Comparison of ENCODE assay signal across 20 cellular contexts in genomic region chr1:227918083-227918700, GRCh38. TPM values are rescaled to one million over a fixed set of nuclear protein-coding genes. Genes with fewer than 3 reads are reported as not detected.
"Had no signal": no experiment of that assay in that cellular context is flagged by ENCODE, and none has a peak within 500 bp of the region (broad histone marks: within the 10 kb centered on the region; RNA-seq: fewer than 3 reads in every experiment).

No MANE protein-coding gene starts in this region.

- H3K36me3 ChIP-seq: uterus had no signal

- H3K9me3 ChIP-seq: esophagus squamous epithelium, gastroesophageal sphincter, psoas muscle, sigmoid colon, stomach, thyroid gland, upper lobe of left lung, uterus had no signal

- H3K79me2 ChIP-seq: parathyroid adenoma had no signal

- ATAC-seq: gastroesophageal sphincter; naive thymus-derived CD4-positive, alpha-beta T cell had no signal

- H3K27me3 ChIP-seq: gastroesophageal sphincter, sigmoid colon, stomach, thyroid gland, upper lobe of left lung, uterus had no signal

- H3K4me3 ChIP-seq: esophagus squamous epithelium, gastroesophageal sphincter, psoas muscle, sigmoid colon, skin epidermis, stomach, thyroid gland, upper lobe of left lung, uterus had no signal

- FAIRE-seq: colon, keratinocyte had no signal

- H2AFZ ChIP-seq: parathyroid adenoma had no signal

- H3K27ac ChIP-seq: esophagus squamous epithelium, gastroesophageal sphincter, parathyroid adenoma, psoas muscle, sigmoid colon, skin epidermis, stomach, thyroid gland, upper lobe of left lung, uterus had no signal

- H3K4me1 ChIP-seq: gastroesophageal sphincter, parathyroid adenoma, psoas muscle, upper lobe of left lung, uterus had no signal

- H3K9ac ChIP-seq: parathyroid adenoma had no signal

- DNase-seq: esophagus squamous epithelium; foreskin fibroblast; immature natural killer cell; mesendoderm; naive thymus-derived CD4-positive, alpha-beta T cell; nephron progenitor cell; sigmoid colon; stimulated activated CD4-positive, alpha-beta T cell treated with anti-CD3 and anti-CD28 coated beads, Interleukin-2, amount 100 ng/mL, for 24 hours; stimulated activated CD4-positive, alpha-beta T cell treated with anti-CD3 and anti-CD28 coated beads, Interleukin-4, amount 100 ng/mL, for 4 hours; stimulated activated naive CD4-positive, alpha-beta T cell; stomach; thyroid gland; upper lobe of left lung; uterus had no signal

RNA-seq across cellular contexts. Expression of gene WNT9A, which starts 29.5 kb away (rescaled TPM):
- polyA plus RNA-seq: immature natural killer cell; naive thymus-derived CD4-positive, alpha-beta T cell had no signal
